11 cellular contexts compared by ENCODE assay signal in genomic region chr3:189839576-189839975, GRCh38.
DNase-seq lines count a peak whose midpoint lies in the region; ATAC-seq and TF ChIP-seq lines count a peak whose summit lies in the region.
"Had no signal": no experiment of that assay in that cellular context is flagged by ENCODE, and none has a peak within 500 bp of the region (broad histone marks: within the 10 kb centered on the region; RNA-seq: fewer than 3 reads in every experiment).

No MANE protein-coding gene starts in this region.

- H3K9me3 Mint-ChIP-seq in stimulated activated effector memory CD8-positive, alpha-beta T cell treated with anti-CD3 and anti-CD28 coated beads, Interleukin-12 subunit alpha, Interleukin-12 subunit beta, amount 100 ng/mL, for 72 hours = no peaks in the 10 kb centered on the region

- H3K9me3 ChIP-seq in colonic mucosa = no peaks in the 10 kb centered on the region
- H3K9me3 ChIP-seq: sigmoid colon had no signal

- in situ Hi-C loops in astrocyte of the spinal cord (cut with HindIII; ENCODE audit: low sequenced_read_pairs) = no loop called here

- no peaks in the 10 kb centered on the region for H3K36me3 ChIP-seq in colonic mucosa
- H3K36me3 ChIP-seq: sigmoid colon had no signal

- H3K4me3 ChIP-seq in astrocyte of the spinal cord (ENCODE audit: low read depth, low read length) (no peak overlapping the region), colonic mucosa (no peak overlapping the region)
- H3K4me3 ChIP-seq: PC-9, sigmoid colon had no signal

- no peaks in the 10 kb centered on the region for H3K4me1 ChIP-seq in colonic mucosa
- H3K4me1 ChIP-seq: sigmoid colon had no signal

- no peak overlapping the region for H3K4me3 Mint-ChIP-seq in stimulated activated effector memory CD8-positive, alpha-beta T cell treated with anti-CD3 and anti-CD28 coated beads, Interleukin-12 subunit alpha, Interleukin-12 subunit beta, amount 100 ng/mL, for 72 hours
- H3K4me3 Mint-ChIP-seq: memory B cell had no signal

- no peaks in the 10 kb centered on the region for H3K27me3 ChIP-seq in colonic mucosa
- H3K27me3 ChIP-seq: sigmoid colon had no signal

- no peak overlapping the region for H3K27ac Mint-ChIP-seq in stimulated activated effector memory CD8-positive, alpha-beta T cell treated with anti-CD3 and anti-CD28 coated beads, Interleukin-12 subunit alpha, Interleukin-12 subunit beta, amount 100 ng/mL, for 72 hours
- H3K27ac Mint-ChIP-seq: memory B cell had no signal

- H3K4me1 Mint-ChIP-seq in stimulated activated effector memory CD8-positive, alpha-beta T cell treated with anti-CD3 and anti-CD28 coated beads, Interleukin-12 subunit alpha, Interleukin-12 subunit beta, amount 100 ng/mL, for 72 hours = peaks cover 10% of the 10 kb centered on the region

- peak; percentile 56 for DNase-seq in AG08395 (ENCODE audit: low spot score)
- peak; percentile 21 for DNase-seq in HuH-7 (ENCODE audit: low spot score)
- peak; percentile 68 for DNase-seq in astrocyte of the spinal cord (ENCODE audit: low read depth, low spot score)
- DNase-seq in kidney tubule cell (ENCODE audit: low spot score) = peak; percentile 86
- DNase-seq in colonic mucosa = no peak
- no peak for DNase-seq in stimulated activated CD4-positive, alpha-beta T cell treated with anti-CD3 and anti-CD28 coated beads, Interleukin-2, amount 100 ng/mL, for 24 hours
- no peak for DNase-seq in stimulated activated effector memory CD8-positive, alpha-beta T cell treated with anti-CD3 and anti-CD28 coated beads, Interleukin-12 subunit alpha, Interleukin-12 subunit beta, amount 100 ng/mL, for 72 hours (ENCODE audit: low spot score in 2 of 2)
- no peak for DNase-seq in foreskin melanocyte
- DNase-seq: sigmoid colon had no signal

- no peaks in the 10 kb centered on the region for H3K36me3 Mint-ChIP-seq in stimulated activated effector memory CD8-positive, alpha-beta T cell treated with anti-CD3 and anti-CD28 coated beads, Interleukin-12 subunit alpha, Interleukin-12 subunit beta, amount 100 ng/mL, for 72 hours
- H3K36me3 Mint-ChIP-seq: memory B cell had no signal

- H3K9ac ChIP-seq in colonic mucosa (ENCODE audit: low read depth in 2 of 2, low read length in 2 of 2) = no peak overlapping the region

- intact Hi-C loops in colonic mucosa (cut with DNase I) = no loop called here

- ATAC-seq in stimulated activated effector memory CD8-positive, alpha-beta T cell treated with anti-CD3 and anti-CD28 coated beads, Interleukin-12 subunit alpha, Interleukin-12 subunit beta, amount 100 ng/mL, for 72 hours = no peak

- H3K27ac ChIP-seq in colonic mucosa = no peak overlapping the region
- H3K27ac ChIP-seq: sigmoid colon had no signal

- no peak for TF ChIP-seq CTCF in astrocyte of the spinal cord (IDR thresholded peaks at IDR 0.05; ENCODE audit: low read depth, low read length)
- no peak for TF ChIP-seq CTCF in colonic mucosa (IDR thresholded peaks at IDR 0.05)

Comparison
In these comparisons a context has a peak if more than half of its experiments do, and no peak if none do; other contexts are left out.
1. DNase-seq: peak in AG08395 (single experiment), HuH-7 (single experiment), astrocyte of the spinal cord (single experiment) and kidney tubule cell (single experiment); none in colonic mucosa (single experiment), stimulated activated CD4-positive, alpha-beta T cell treated with anti-CD3 and anti-CD28 coated beads, Interleukin-2, amount 100 ng/mL, for 24 hours (0 of 2), stimulated activated effector memory CD8-positive, alpha-beta T cell treated with anti-CD3 and anti-CD28 coated beads, Interleukin-12 subunit alpha, Interleukin-12 subunit beta, amount 100 ng/mL, for 72 hours (0 of 2) and foreskin melanocyte (single experiment).